28 cellular contexts compared by ENCODE assay signal in genomic region chr19:51535535-51535934, GRCh38. TPM values are rescaled to one million over a fixed set of nuclear protein-coding genes. Genes with fewer than 3 reads are reported as not detected.
"Had no signal": no experiment of that assay in that cellular context is flagged by ENCODE, and none has a peak within 500 bp of the region (broad histone marks: within the 10 kb centered on the region; RNA-seq: fewer than 3 reads in every experiment).

No MANE protein-coding gene starts in this region.

- H3K27ac ChIP-seq: epithelial cell of prostate, esophagus muscularis mucosa, gastrocnemius medialis, heart right ventricle had no signal

- FAIRE-seq: islet of Langerhans, urothelium cell line had no signal

- H3K4me1 ChIP-seq: esophagus muscularis mucosa, gastrocnemius medialis, heart right ventricle had no signal

- DNase-seq: effector memory CD8-positive, alpha-beta T cell; gastrocnemius medialis; heart right ventricle; hypothalamus; kidney glomerular epithelial cell; natural killer cell; posterior cingulate gyrus; stimulated activated CD4-positive, alpha-beta T cell treated with anti-CD3 and anti-CD28 coated beads, Interleukin-2, amount 100 ng/mL, for 24 hours; stimulated activated CD4-positive, alpha-beta T cell treated with anti-CD3 and anti-CD28 coated beads, Interleukin-4, amount 100 ng/mL, for 4 hours; stimulated activated naive CD4-positive, alpha-beta T cell treated with Interleukin-2 at 50 U/mL for 16 hours had no signal

- H3K27ac Mint-ChIP-seq: dendritic cell treated with granulocyte-macrophage colony-stimulating factor and Interleukin-4, amounts not matched to agents 40 ng/mL and 50 ng/mL, for 4 days; effector memory CD8-positive, alpha-beta T cell; mesothelial cell of epicardium; natural killer cell; type B pancreatic cell had no signal

- H3K9me3 ChIP-seq: gastrocnemius medialis had no signal

- H3K4me3 ChIP-seq: esophagus muscularis mucosa, gastrocnemius medialis, heart right ventricle had no signal

- ATAC-seq: effector memory CD8-positive, alpha-beta T cell; gastrocnemius medialis; heart right ventricle; natural killer cell; sciatic nerve had no signal

- H3K9me3 Mint-ChIP-seq: dendritic cell treated with granulocyte-macrophage colony-stimulating factor and Interleukin-4, amounts not matched to agents 40 ng/mL and 50 ng/mL, for 4 days; effector memory CD8-positive, alpha-beta T cell; natural killer cell; neural crest cell; type B pancreatic cell had no signal

- H3K36me3 ChIP-seq: esophagus muscularis mucosa, gastrocnemius medialis, heart right ventricle had no signal

- H3K4me3 Mint-ChIP-seq: dendritic cell treated with granulocyte-macrophage colony-stimulating factor and Interleukin-4, amounts not matched to agents 40 ng/mL and 50 ng/mL, for 4 days; effector memory CD8-positive, alpha-beta T cell; mesothelial cell of epicardium; natural killer cell; neural crest cell; type B pancreatic cell had no signal

- H3K4me1 Mint-ChIP-seq: mesothelial cell of epicardium, neural crest cell had no signal

RNA-seq across cellular contexts. Expression of gene SIGLEC6, which starts 4.1 kb away (rescaled TPM):
- total RNA-seq: fibroblast of villous mesenchyme, lung microvascular endothelial cell, mesothelial cell of epicardium, myocyte, neural crest cell, osteocyte, pulmonary artery endothelial cell had no signal
- polyA plus RNA-seq: heart right ventricle had no signal

RNA-seq across cellular contexts. Expression of gene SIGLEC12, which starts 33.9 kb away (rescaled TPM):
- total RNA-seq: fibroblast of villous mesenchyme, gastrocnemius medialis, lung microvascular endothelial cell, mesothelial cell of epicardium, myocyte, neural crest cell, osteocyte, pulmonary artery endothelial cell, sciatic nerve, skeletal muscle tissue had no signal

RNA-seq across cellular contexts. Expression of gene CEACAM18, which starts 57.2 kb away (rescaled TPM):
- total RNA-seq: esophagus muscularis mucosa, fibroblast of villous mesenchyme, gastrocnemius medialis, heart right ventricle, liver, lung microvascular endothelial cell, mesothelial cell of epicardium, mucosa of gallbladder, myocyte, natural killer cell, neural crest cell, osteocyte, pulmonary artery endothelial cell, sciatic nerve, skeletal muscle tissue had no signal
- polyA plus RNA-seq: heart right ventricle, liver, thymus had no signal
